ENCODE assay signal across 8 cellular contexts in genomic region chr6:151451417-151451949, GRCh38. TPM values are rescaled to one million over a fixed set of nuclear protein-coding genes. Genes with fewer than 3 reads are reported as not detected.
DNase-seq lines count a peak whose midpoint lies in the region; ATAC-seq and TF ChIP-seq lines count a peak whose summit lies in the region.

No MANE protein-coding gene starts in this region.

- H3K27ac Mint-ChIP-seq in T-helper 1 cell treated with Interleukin-12 subunit alpha and Interleukin-12 subunit beta and Interleukin-4 antibody, amounts not matched to agents 30 μg/mL and 1 μg/mL, for 36 hours, result peak overlapping the region; percentile 95
- peak overlapping the region; percentile 90 for H3K27ac Mint-ChIP-seq in activated T-helper 1 cell treated with anti-CD3 and anti-CD28 coated beads, Interleukin-12 subunit alpha, Interleukin-12 subunit beta, Interleukin-2, Interleukin-4 antibody, amounts not matched to agents 30 ng/mL and 10 ng/mL and 1 ng/mL, durations not matched to agents 14 hours and 24 hours and 36 hours
- H3K27ac Mint-ChIP-seq in immature natural killer cell, result peak overlapping the region; percentile 82 to 96 (median 94)

- peak overlapping the region; percentile 93 for H3K27ac ChIP-seq in suprapubic skin

- H3K4me3 Mint-ChIP-seq in T-helper 1 cell treated with Interleukin-12 subunit alpha and Interleukin-12 subunit beta and Interleukin-4 antibody, amounts not matched to agents 30 μg/mL and 1 μg/mL, for 36 hours, result peak overlapping the region; percentile 94
- H3K4me3 Mint-ChIP-seq in activated T-helper 1 cell treated with anti-CD3 and anti-CD28 coated beads, Interleukin-12 subunit alpha, Interleukin-12 subunit beta, Interleukin-2, Interleukin-4 antibody, amounts not matched to agents 30 ng/mL and 10 ng/mL and 1 ng/mL, durations not matched to agents 14 hours and 24 hours and 36 hours, result peak overlapping the region; percentile 97
- peak overlapping the region; percentile 89 to 98 (median 96) for H3K4me3 Mint-ChIP-seq in immature natural killer cell

- 1% methylated on average over 22 of the region's 22 CpGs for WGBS in suprapubic skin

- H3K9me3 ChIP-seq in suprapubic skin, result no peaks in the 10 kb centered on the region

- H3K4me1 ChIP-seq in suprapubic skin, result peaks cover 30% of the 10 kb centered on the region

- H3K36me3 Mint-ChIP-seq in T-helper 1 cell treated with Interleukin-12 subunit alpha and Interleukin-12 subunit beta and Interleukin-4 antibody, amounts not matched to agents 30 μg/mL and 1 μg/mL, for 36 hours (ENCODE audit: low read depth), result peaks cover 12% of the 10 kb centered on the region
- H3K36me3 Mint-ChIP-seq in activated T-helper 1 cell treated with anti-CD3 and anti-CD28 coated beads, Interleukin-12 subunit alpha, Interleukin-12 subunit beta, Interleukin-2, Interleukin-4 antibody, amounts not matched to agents 30 ng/mL and 10 ng/mL and 1 ng/mL, durations not matched to agents 14 hours and 24 hours and 36 hours (ENCODE audit: low read depth), result peaks cover 9% of the 10 kb centered on the region
- peaks cover 0 to 3% (median 0%) of the 10 kb centered on the region in 3 donors for H3K36me3 Mint-ChIP-seq in immature natural killer cell

- DNase-seq in T-helper 1 cell, result no peak
- no peak for DNase-seq in activated T-helper 1 cell treated with anti-CD3 and anti-CD28 coated beads, Interleukin-12 subunit alpha, Interleukin-12 subunit beta, Interleukin-2, Interleukin-4 antibody, amounts not matched to agents 30 ng/mL and 10 ng/mL and 1 ng/mL, durations not matched to agents 14 hours and 24 hours and 36 hours (ENCODE audit: low spot score)
- no peak for DNase-seq in immature natural killer cell
- no peak for DNase-seq in suprapubic skin (ENCODE audit: low spot score in 2 of 2)
- DNase-seq in MV-4-11 (lab: John Stamatoyannopoulos, UW), result no peak

- TF ChIP-seq CTCF in suprapubic skin (IDR thresholded peaks at IDR 0.05), result no peak

- no peaks in the 10 kb centered on the region for H3K9me3 Mint-ChIP-seq in T-helper 1 cell treated with Interleukin-12 subunit alpha and Interleukin-12 subunit beta and Interleukin-4 antibody, amounts not matched to agents 30 μg/mL and 1 μg/mL, for 36 hours
- no peaks in the 10 kb centered on the region for H3K9me3 Mint-ChIP-seq in activated T-helper 1 cell treated with anti-CD3 and anti-CD28 coated beads, Interleukin-12 subunit alpha, Interleukin-12 subunit beta, Interleukin-2, Interleukin-4 antibody, amounts not matched to agents 30 ng/mL and 10 ng/mL and 1 ng/mL, durations not matched to agents 14 hours and 24 hours and 36 hours
- no peaks in the 10 kb centered on the region for H3K9me3 Mint-ChIP-seq in immature natural killer cell

- ATAC-seq in HG02588 (IDR thresholded peaks at IDR 0.05; ENCODE audit: unreplicated experiment), result no peak
- ATAC-seq in HG02642 (IDR thresholded peaks at IDR 0.05; ENCODE audit: poor library complexity, unreplicated experiment), result no peak

- TF ChIP-seq EP300 in suprapubic skin (IDR thresholded peaks at IDR 0.05), result no peak

- TF ChIP-seq POLR2A in suprapubic skin (IDR thresholded peaks at IDR 0.05), result no peak

- no peaks in the 10 kb centered on the region for H3K27me3 Mint-ChIP-seq in T-helper 1 cell treated with Interleukin-12 subunit alpha and Interleukin-12 subunit beta and Interleukin-4 antibody, amounts not matched to agents 30 μg/mL and 1 μg/mL, for 36 hours (ENCODE audit: low read depth)
- H3K27me3 Mint-ChIP-seq in activated T-helper 1 cell treated with anti-CD3 and anti-CD28 coated beads, Interleukin-12 subunit alpha, Interleukin-12 subunit beta, Interleukin-2, Interleukin-4 antibody, amounts not matched to agents 30 ng/mL and 10 ng/mL and 1 ng/mL, durations not matched to agents 14 hours and 24 hours and 36 hours (ENCODE audit: insufficient read depth), result peaks cover 4% of the 10 kb centered on the region
- H3K27me3 Mint-ChIP-seq in immature natural killer cell (ENCODE audit: low read depth in 3 of 3), result peaks cover 10 to 16% (median 11%) of the 10 kb centered on the region in 3 donors

- intact Hi-C loops in activated T-helper 1 cell treated with anti-CD3 and anti-CD28 coated beads, Interleukin-12 subunit alpha, Interleukin-12 subunit beta, Interleukin-2, Interleukin-4 antibody, amounts not matched to agents 30 ng/mL and 10 ng/mL and 1 ng/mL, durations not matched to agents 14 hours and 24 hours and 36 hours (cut with micrococcal nuclease), result loop anchor here (5.0 to 10.0 kb wide), 4 partner anchors 251 to 1704 kb away; partner anchors contain the start of genes NUP43, PCMT1 and ULBP1

- H3K4me1 Mint-ChIP-seq in T-helper 1 cell treated with Interleukin-12 subunit alpha and Interleukin-12 subunit beta and Interleukin-4 antibody, amounts not matched to agents 30 μg/mL and 1 μg/mL, for 36 hours (ENCODE audit: low read depth), result peaks cover 35% of the 10 kb centered on the region
- peaks cover 27% of the 10 kb centered on the region for H3K4me1 Mint-ChIP-seq in activated T-helper 1 cell treated with anti-CD3 and anti-CD28 coated beads, Interleukin-12 subunit alpha, Interleukin-12 subunit beta, Interleukin-2, Interleukin-4 antibody, amounts not matched to agents 30 ng/mL and 10 ng/mL and 1 ng/mL, durations not matched to agents 14 hours and 24 hours and 36 hours (ENCODE audit: low read depth)
- H3K4me1 Mint-ChIP-seq in immature natural killer cell, result peaks cover 39 to 61% of the 10 kb centered on the region in 2 donors

- peak overlapping the region; percentile 91 for H3K4me3 ChIP-seq in suprapubic skin

- no peaks in the 10 kb centered on the region for H3K36me3 ChIP-seq in suprapubic skin

- H3K27me3 ChIP-seq in suprapubic skin, result no peaks in the 10 kb centered on the region

RNA-seq across cellular contexts. Expression of gene RMND1, which starts 0.4 kb away (rescaled TPM):
- total RNA-seq in activated T-helper 1 cell treated with anti-CD3 and anti-CD28 coated beads, Interleukin-12 subunit alpha, Interleukin-12 subunit beta, Interleukin-2, Interleukin-4 antibody, amounts not matched to agents 30 ng/mL and 10 ng/mL and 1 ng/mL, durations not matched to agents 14 hours and 24 hours and 36 hours, result 20.0 and 20.5 TPM in 2 replicates
- polyA plus RNA-seq in immature natural killer cell, result 10 to 100 TPM in 1 of 3 donors, 1 to 10 TPM in 2; 6.4 to 13.3 (median 7.5) TPM
- 10 to 100 TPM; 11.7 to 25.7 (median 12.8) TPM for total RNA-seq in suprapubic skin

RNA-seq across cellular contexts. Expression of gene CCDC170, which starts 42.3 kb away (rescaled TPM):
- 0.15 TPM in 1 of 2 replicates, not detected in the other for total RNA-seq in activated T-helper 1 cell treated with anti-CD3 and anti-CD28 coated beads, Interleukin-12 subunit alpha, Interleukin-12 subunit beta, Interleukin-2, Interleukin-4 antibody, amounts not matched to agents 30 ng/mL and 10 ng/mL and 1 ng/mL, durations not matched to agents 14 hours and 24 hours and 36 hours
- polyA plus RNA-seq in immature natural killer cell, result under 1 TPM in 1 of 3 donors, not detected in 2; 0.78 TPM
- total RNA-seq in suprapubic skin, result under 1 TPM; 0.16 to 0.89 (median 0.24) TPM
